ENCODE assay signal across 13 cellular contexts in genomic region chr7:123856428-123856827, GRCh38. TPM values are rescaled to one million over a fixed set of nuclear protein-coding genes. Genes with fewer than 3 reads are reported as not detected.
A peak's percentile ranks its signal among the peaks of the same experiment; 100 is the strongest.
DNase-seq lines count a peak whose midpoint lies in the region; ATAC-seq, FAIRE-seq and TF ChIP-seq lines count a peak whose summit lies in the region.
"Not testable (repeated sequence)": the region's sequence is repeated elsewhere in the genome, so short reads cannot be mapped to it uniquely, and the experiment has no call there.
"Had no signal": no experiment of that assay in that cellular context is flagged by ENCODE, and none has a peak within 500 bp of the region (broad histone marks: within the 10 kb centered on the region; RNA-seq: fewer than 3 reads in every experiment).

No MANE protein-coding gene starts in this region.

- not testable (repeated sequence) for H3K4me2 ChIP-seq in PC-3 (ENCODE audit: low read length); hepatocyte

- FAIRE-seq in bronchial epithelial cell (lab: Jason Lieb, UNC), result not testable (repeated sequence)

- CTCF ChIA-PET in PC-3 (lab: Charles Lee), result not testable (repeated sequence)

- H2AFZ ChIP-seq in PC-3 (ENCODE audit: low read length); hepatocyte: not testable (repeated sequence)

- 53% methylated on average over 1 of the region's 1 CpG for WGBS in hepatocyte (ENCODE audit: low lambda C conversion rate, missing lambda C conversion rate)
- WGBS in liver, result 41% methylated on average over 1 of the region's 1 CpG

- ATAC-seq in PC-3, result peak; percentile 77

- not testable (repeated sequence) for H3K36me3 ChIP-seq in PC-3 (ENCODE audit: low read depth, low read length); bronchial epithelial cell (ENCODE audit: control insufficient read depth, insufficient read depth, low read length); hepatocyte (replicated peaks; ENCODE audit: insufficient read depth, low read depth); liver (ENCODE audit: control insufficient read depth in 4 of 4, insufficient read depth in 3 of 4, low read depth in 1 of 4, low read length in 3 of 4)

- BruUV-seq in PC-3 (replicated peaks; lab: Mats Ljungman, UMichigan), result not testable (repeated sequence)

- not testable (repeated sequence) for H3K4me1 ChIP-seq in PC-3 (ENCODE audit: insufficient read depth, low read length); hepatocyte (ENCODE audit: insufficient read depth); liver (ENCODE audit: control insufficient read depth in 4 of 4, insufficient read depth in 4 of 4, low read length in 3 of 4)

- not testable (repeated sequence) for H4K20me1 ChIP-seq in PC-3 (ENCODE audit: low read length); hepatocyte (ENCODE audit: insufficient read depth, poor library complexity, severe bottlenecking)

- TF ChIP-seq RAD21 in liver (IDR thresholded peaks at IDR 0.05), result peak; percentile 43 to 69

- not testable (repeated sequence) for H3K9ac ChIP-seq in PC-3 (ENCODE audit: low read length); liver (ENCODE audit: low read depth in 1 of 2, low read length in 2 of 2)

- intact Hi-C loops in PC-3 (cut with micrococcal nuclease), result not testable (repeated sequence)

- DNase-seq in DMS53 (lab: John Stamatoyannopoulos, UW) (peak; percentile 44), PC-3 (peak; percentile 26)
- not testable (repeated sequence) for DNase-seq in LNCaP clone FGC (ENCODE audit: low read depth); bronchial epithelial cell (ENCODE audit: low read depth); hepatocyte (ENCODE audit: low spot score)

- not testable (repeated sequence) for H3K79me2 ChIP-seq in PC-3 (ENCODE audit: low read length); hepatocyte

- TF ChIP-seq CTCF in LNCaP clone FGC (IDR thresholded peaks at IDR 0.05; ENCODE audit: control insufficient read depth, extremely low read depth, insufficient read depth) (peak; percentile 28; the same call in 1 of the 2 replicates), bronchial epithelial cell (IDR thresholded peaks at IDR 0.05; ENCODE audit: insufficient read depth, low read length, severe bottlenecking) (peak; percentile 13), hepatocyte (IDR thresholded peaks at IDR 0.05; ENCODE audit: poor library complexity) (peak; percentile 4), liver (IDR thresholded peaks at IDR 0.05; ENCODE audit: low read depth, low read length, missing input control) (peak; percentile 5)
- not testable (repeated sequence) for TF ChIP-seq CTCF in PC-3 (conservative IDR thresholded peaks at IDR 0.05; ENCODE audit: low read depth, low read length)

- H3K27me3 ChIP-seq in PC-3 (ENCODE audit: low read length); bronchial epithelial cell (ENCODE audit: control insufficient read depth, insufficient read depth, low read length); hepatocyte; liver (ENCODE audit: control insufficient read depth in 4 of 4, insufficient read depth in 4 of 4, low read length in 3 of 4): not testable (repeated sequence)

- not testable (repeated sequence) for H3K9me2 ChIP-seq in PC-3 (replicated peaks; ENCODE audit: low read length); hepatocyte (replicated peaks; ENCODE audit: insufficient read depth)

- H3K9me3 ChIP-seq in PC-3 (ENCODE audit: low read length); hepatocyte (ENCODE audit: low read depth); liver (ENCODE audit: control insufficient read depth in 4 of 4, low read length in 3 of 4): not testable (repeated sequence)

- POLR2A ChIA-PET in PC-3 (lab: Charles Lee; ENCODE audit: unreplicated experiment), result not testable (repeated sequence)

- H3K27ac ChIP-seq in PC-3 (ENCODE audit: low read length); hepatocyte; liver (ENCODE audit: low read depth in 1 of 2, low read length in 2 of 2): not testable (repeated sequence)

- H3F3A ChIP-seq in PC-3 (ENCODE audit: low read length, unreplicated experiment), result not testable (repeated sequence)

- not testable (repeated sequence) for H3K4me3 ChIP-seq in LNCaP clone FGC (ENCODE audit: low read depth, low read length); PC-3 (ENCODE audit: low read length); bronchial epithelial cell (ENCODE audit: low read depth, low read length); hepatocyte; liver (ENCODE audit: low read depth in 1 of 3, low read length in 3 of 3)

RNA-seq across cellular contexts. Expression of gene HYAL4, which starts 11.5 kb away (rescaled TPM):
- 0.26 and 0.98 TPM in 2 replicates for total RNA-seq in PC-3 (2014; rRNA removed)
- total RNA-seq in bronchial epithelial cell, result under 0.01 and 0.13 TPM in 2 replicates
- 0.07 TPM in 1 of 2 replicates, not detected in the other for total RNA-seq in hepatocyte
- polyA plus RNA-seq in hepatocyte, result not detected in 2 replicates
- not detected for total RNA-seq in liver
- polyA plus RNA-seq in liver, result not detected
- total RNA-seq: A172; A673; CD8-positive, alpha-beta memory T cell; G401; GM23338; H9 had no signal
- polyA plus RNA-seq: CD14-positive monocyte; CD8-positive, alpha-beta memory T cell; GM23338 had no signal
